ENCODE assay signal across 10 cellular contexts in the genomic region with DNA sequence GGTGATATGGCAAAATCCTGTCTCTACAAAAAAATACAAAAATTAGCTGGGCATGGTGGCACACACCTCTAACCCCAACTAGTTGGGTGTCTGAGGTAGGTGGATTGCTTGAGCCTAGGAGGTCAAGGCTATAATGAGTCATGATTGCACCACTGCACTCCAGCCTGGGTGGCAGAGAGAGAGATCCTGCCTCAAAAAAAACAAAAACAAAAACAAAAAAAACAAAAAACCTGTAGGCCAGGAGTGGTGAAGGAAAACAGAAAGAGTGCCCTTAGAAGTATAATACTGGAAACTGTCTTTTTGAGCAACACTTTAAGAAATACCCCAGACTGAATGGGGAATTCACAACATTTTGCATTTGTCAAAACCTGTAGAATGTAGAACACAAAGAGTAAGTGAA.
A peak's percentile ranks its signal among the peaks of the same experiment; 100 is the strongest.
DNase-seq lines count a peak whose midpoint lies in the region; ATAC-seq, FAIRE-seq and TF ChIP-seq lines count a peak whose summit lies in the region.
"Had no signal": no experiment of that assay in that cellular context is flagged by ENCODE, and none has a peak within 500 bp of the region (broad histone marks: within the 10 kb centered on the region; RNA-seq: fewer than 3 reads in every experiment).

No MANE protein-coding gene starts in this region.

- H3K4me3 ChIP-seq in KMS-11 (IDR thresholded peaks at IDR 0.05; ENCODE audit: insufficient read depth, low read depth, low read length) (no peak overlapping the region), bronchial epithelial cell (ENCODE audit: low read depth, low read length) (no peak overlapping the region), psoas muscle (no peak overlapping the region)

- no peak for FAIRE-seq in bronchial epithelial cell (lab: Jason Lieb, UNC)
- FAIRE-seq: A204.1 had no signal

- ATAC-seq in psoas muscle = peak in 3 of 4 donors; percentile 45 to 60 (median 53)
- ATAC-seq in HG03108 (IDR thresholded peaks at IDR 0.05; ENCODE audit: unreplicated experiment) = no peak

- peaks cover 29% of the 10 kb centered on the region; the same call in 1 of the 2 replicates for H3K79me2 ChIP-seq in KMS-11 (ENCODE audit: insufficient read depth, low read depth)

- peak overlapping the region; percentile 88 for H3K4me2 ChIP-seq in KMS-11

- H3K9ac ChIP-seq in KMS-11 = peak overlapping the region; percentile 34; the same call in 1 of the 2 replicates

- DNase-seq in NK-92 treated with Interleukin-12 subunit alpha and Interleukin-12 subunit beta, amount 100 ng/mL, for 24 hours (lab: John Stamatoyannopoulos, UW) = peak; percentile 59
- no peak for DNase-seq in NK-92 (lab: John Stamatoyannopoulos, UW; ENCODE audit: unreplicated experiment)
- peak; percentile 67 for DNase-seq in bronchial epithelial cell (ENCODE audit: low read depth)
- no peak for DNase-seq in psoas muscle
- no peak for DNase-seq in ecto neural progenitor cell (ENCODE audit: low spot score)
- DNase-seq in retina = no peak
- DNase-seq: effector memory CD4-positive, alpha-beta T cell had no signal

- H3K9me3 ChIP-seq in psoas muscle = no peaks in the 10 kb centered on the region

- H3K27me3 ChIP-seq in KMS-11 (ENCODE audit: insufficient read depth, low read depth) (no peaks in the 10 kb centered on the region), bronchial epithelial cell (ENCODE audit: control insufficient read depth, insufficient read depth, low read length) (no peaks in the 10 kb centered on the region), psoas muscle (ENCODE audit: insufficient read depth in 3 of 3, low read length in 2 of 3) (no peaks in the 10 kb centered on the region)

- H3K36me3 ChIP-seq in KMS-11 (ENCODE audit: insufficient read depth) (no peaks in the 10 kb centered on the region), bronchial epithelial cell (ENCODE audit: control insufficient read depth, insufficient read depth, low read length) (no peaks in the 10 kb centered on the region), psoas muscle (ENCODE audit: insufficient read depth in 1 of 2, low read depth in 1 of 2) (no peaks in the 10 kb centered on the region)

- H3K4me1 ChIP-seq in KMS-11 (ENCODE audit: low read depth, poor library complexity, severe bottlenecking) (peaks cover 61% of the 10 kb centered on the region), psoas muscle (peaks cover 56% of the 10 kb centered on the region)

- intact Hi-C loops in psoas muscle (cut with DNase I) = no loop called here

- H4K20me1 ChIP-seq in KMS-11 (ENCODE audit: insufficient read depth) = no peaks in the 10 kb centered on the region

- H3K27ac ChIP-seq in KMS-11 (peak overlapping the region; percentile 59; the same call in 1 of the 2 replicates), psoas muscle (no peak overlapping the region)

- no peak overlapping the region for H2AFZ ChIP-seq in KMS-11 (ENCODE audit: low read depth)

- TF ChIP-seq CTCF in KMS-11 (conservative IDR thresholded peaks at IDR 0.05; ENCODE audit: low read depth, low read length) (no peak), bronchial epithelial cell (IDR thresholded peaks at IDR 0.05; ENCODE audit: insufficient read depth, low read length, severe bottlenecking) (no peak), psoas muscle (IDR thresholded peaks at IDR 0.05) (no peak)

Comparison
In these comparisons a context has a peak if more than half of its experiments do, and no peak if none do; other contexts are left out.
1. DNase-seq: peak in NK-92 treated with Interleukin-12 subunit alpha and Interleukin-12 subunit beta, amount 100 ng/mL, for 24 hours (single experiment) and bronchial epithelial cell (single experiment); none in NK-92 (single experiment), psoas muscle (0 of 2), ecto neural progenitor cell (single experiment) and retina (single experiment).